27 cellular contexts compared by ENCODE assay signal in genomic region chr19:48295458-48295857, GRCh38. TPM values are rescaled to one million over a fixed set of nuclear protein-coding genes. Genes with fewer than 3 reads are reported as not detected.
DNase-seq lines count a peak whose midpoint lies in the region; ATAC-seq, FAIRE-seq and TF ChIP-seq lines count a peak whose summit lies in the region.
"Had no signal": no experiment of that assay in that cellular context is flagged by ENCODE, and none has a peak within 500 bp of the region (broad histone marks: within the 10 kb centered on the region; RNA-seq: fewer than 3 reads in every experiment).

No MANE protein-coding gene starts in this region.

- no peak overlapping the region for H3K18ac ChIP-seq in IMR-90 (ENCODE audit: low read depth, low read length)

- H3K9me3 ChIP-seq in HepG2 (ENCODE audit: low read length) (no peaks in the 10 kb centered on the region), right lobe of liver (no peaks in the 10 kb centered on the region), IMR-90 (ENCODE audit: control insufficient read depth, insufficient read depth, low read length) (no peaks in the 10 kb centered on the region)
- H3K9me3 ChIP-seq: MG63, SK-N-SH had no signal

- H3K56ac ChIP-seq in IMR-90 (ENCODE audit: extremely low read depth, insufficient read depth, low read length): no peak overlapping the region

- in situ Hi-C loops in HepG2 (cut with HindIII; ENCODE audit: extremely low pct_ligation_motif_present, low pct_unique_long_range_greater_than_20kb) (no loop called here), IMR-90 (cut with MboI; ENCODE audit: low sequenced_read_pairs) (no loop called here)

- no peak overlapping the region for H2BK5ac ChIP-seq in IMR-90 (ENCODE audit: low read depth, low read length, poor library complexity, severe bottlenecking)

- H3K4me1 ChIP-seq in HepG2 (ENCODE audit: insufficient read depth, low read length) (peaks cover 31% of the 10 kb centered on the region), right lobe of liver (peaks cover 0 to 6% (median 2%) of the 10 kb centered on the region in 4 donors), IMR-90 (ENCODE audit: control insufficient read depth, insufficient read depth, low read length) (peaks cover 3% of the 10 kb centered on the region)

- TF ChIP-seq EP300 in HepG2 (IDR thresholded peaks at IDR 0.05; ENCODE audit: low read depth in 2 of 2, low read length in 2 of 2) (0 out of 4 replicates have a peak, but pooled peaks of 1 of the 2 experiments have one; percentile 29), HepG2 (CRISPR knock-in tag; IDR thresholded peaks at IDR 0.05; ENCODE audit: borderline replicate concordance) (peak; percentile 19; the same call in 1 of the 2 replicates)

- peak; percentile 72 for FAIRE-seq in HepG2 (lab: Jason Lieb, UNC)
- FAIRE-seq: GM12891, H54, HTR-8/SVneo had no signal

- H3K79me1 ChIP-seq in IMR-90 (ENCODE audit: low read depth in 1 of 2, low read length in 2 of 2): no peaks in the 10 kb centered on the region

- TF ChIP-seq CTCF in HepG2 (CRISPR knock-in tag; IDR thresholded peaks at IDR 0.05): no peak
- TF ChIP-seq CTCF in right lobe of liver (IDR thresholded peaks at IDR 0.05): no peak
- TF ChIP-seq CTCF in IMR-90 (conservative IDR thresholded peaks at IDR 0.05; ENCODE audit: low read depth, low read length): no peak

- H4K5ac ChIP-seq in IMR-90 (ENCODE audit: low read depth, low read length): no peak overlapping the region

- no peak overlapping the region for H3K23ac ChIP-seq in IMR-90 (ENCODE audit: low read depth, low read length)

- intact Hi-C loops in HepG2 (cut with micrococcal nuclease; ENCODE audit: unreplicated experiment): no loop called here
- intact Hi-C loops in right lobe of liver (cut with DNase I): no loop called here
- intact Hi-C loops in IMR-90 (cut with micrococcal nuclease): no loop called here

- dilution Hi-C loops in IMR-90 (cut with HindIII; ENCODE audit: low sequenced_read_pairs, unreplicated experiment): no loop called here

- POLR2A ChIA-PET in HepG2 (lab: Yijun Ruan, JAX) (interaction anchor here (1.2 kb wide), 1 partner anchor 13 kb away, joined by 4 read pairs; no protein-coding TSS in a partner anchor), IMR-90 (lab: Charles Lee; ENCODE audit: unreplicated experiment) (no interaction called here)

- H3K79me2 ChIP-seq in HepG2 (ENCODE audit: insufficient read depth, low read length): no peaks in the 10 kb centered on the region

- H2AK5ac ChIP-seq in IMR-90 (ENCODE audit: low read depth, low read length): no peak overlapping the region

- H2BK120ac ChIP-seq in IMR-90 (ENCODE audit: low read depth, low read length): no peak overlapping the region

- H3K9ac ChIP-seq in HepG2 (ENCODE audit: insufficient read depth, low read depth, low read length) (no peak overlapping the region), IMR-90 (ENCODE audit: low read depth, low read length) (no peak overlapping the region)
- H3K9ac ChIP-seq: SK-N-SH had no signal

- CTCF ChIA-PET in HepG2 (lab: Yijun Ruan, JAX; ENCODE audit: low intra/inter-chr PET ratio, low total read pairs) (no interaction called here), IMR-90 (lab: Yijun Ruan, JAX) (interaction anchor here (0.6 kb wide), 1 partner anchor 29 kb away, joined by 7 read pairs; no protein-coding TSS in a partner anchor)

- DNase-seq in HepG2 (ENCODE audit: low spot score) (peak; percentile 74), right lobe of liver (no peak), IMR-90 (no peak), left kidney (ENCODE audit: low read depth, low spot score) (peak; percentile 41), SW 1271 (lab: John Stamatoyannopoulos, UW) (no peak), AG20443 (ENCODE audit: low spot score) (no peak)
- DNase-seq: Calu3; CD8-positive, alpha-beta memory T cell; DMS153; EL; GF-D8; KG1; MG63; NCI-H2029 treated with DMSO at 0.1 percent for 48 hours; NCI-H2171; NCI-H226; NCI-H524; NCI-H748 treated with DMSO at 0.1 percent for 48 hours; NK-92 treated with Interleukin-12 subunit alpha and Interleukin-12 subunit beta, amount 100 ng/mL, for 24 hours; PC-3; SK-N-SH; T-helper 2 cell had no signal

- H4K20me1 ChIP-seq in HepG2 (ENCODE audit: insufficient read depth, low read length) (no peaks in the 10 kb centered on the region), IMR-90 (ENCODE audit: insufficient read depth, low read length) (no peaks in the 10 kb centered on the region)

- no peak overlapping the region for H2BK20ac ChIP-seq in IMR-90 (ENCODE audit: low read depth, low read length)

- no peaks in the 10 kb centered on the region for H3K36me3 ChIP-seq in HepG2 (replicated peaks in 1 of 2; ENCODE audit: control insufficient read depth in 1 of 2, insufficient read depth in 2 of 2, low read length in 2 of 2)
- H3K36me3 ChIP-seq in right lobe of liver: no peaks in the 10 kb centered on the region
- no peaks in the 10 kb centered on the region for H3K36me3 ChIP-seq in IMR-90 (ENCODE audit: control insufficient read depth, insufficient read depth, low read length)
- H3K36me3 ChIP-seq: MG63 had no signal

- H3K9me1 ChIP-seq in IMR-90 (ENCODE audit: insufficient read depth, low read length): no peaks in the 10 kb centered on the region

- H2AK9ac ChIP-seq in IMR-90 (replicated peaks; ENCODE audit: low read depth, low read length, poor library complexity): no peak overlapping the region

- H3K4me3 ChIP-seq in HepG2 (replicated peaks in 1 of 3; ENCODE audit: insufficient read depth in 1 of 3, low read depth in 2 of 3, low read length in 3 of 3) (peak overlapping the region in 1 of 3 experiments; percentile 28; a peak in 1 of 6 replicates), right lobe of liver (no peak overlapping the region), IMR-90 (ENCODE audit: insufficient read depth, low read depth, low read length) (no peak overlapping the region)
- H3K4me3 ChIP-seq: MG63 had no signal

- BruUV-seq in HepG2 (replicated peaks; lab: Mats Ljungman, UMichigan) (no TSS peak), IMR-90 (replicated peaks; lab: Mats Ljungman, UMichigan) (no TSS peak)

- no peak overlapping the region for H4K91ac ChIP-seq in IMR-90 (ENCODE audit: insufficient read depth, low read depth, low read length)

- ATAC-seq in HepG2 (peak; percentile 48), right lobe of liver (no peak), IMR-90 (ENCODE audit: low read depth) (no peak), HG03571 (IDR thresholded peaks at IDR 0.05; ENCODE audit: unreplicated experiment) (no peak)
- ATAC-seq: PC-3 had no signal

- H4K8ac ChIP-seq in IMR-90 (ENCODE audit: low read depth in 2 of 2, low read length in 2 of 2): no peak overlapping the region

- WGBS in HepG2 (ENCODE audit: low lambda C conversion rate): under 1% methylated on average over 10 of the region's 10 CpGs
- 79% methylated on average over 10 of the region's 10 CpGs for WGBS in right lobe of liver (ENCODE audit: insufficient coverage, low coverage, low lambda C conversion rate, missing lambda C conversion rate)
- WGBS in IMR-90 (ENCODE audit: extremely low coverage in 2 of 2, insufficient read length in 1 of 2), 2 experiments: 71% methylated on average over 8 of the region's 10 CpGs; no CpG with 5 or more reads in 1 of the 2 experiments

- TF ChIP-seq POLR2A in HepG2 (IDR thresholded peaks at IDR 0.05; ENCODE audit: insufficient read depth in 1 of 2, low read depth in 2 of 2, low read length in 2 of 2) (no peak), right lobe of liver (IDR thresholded peaks at IDR 0.05) (no peak), IMR-90 (IDR thresholded peaks at IDR 0.05; ENCODE audit: low read depth, low read length) (no peak)

- H3K14ac ChIP-seq in IMR-90 (replicated peaks; ENCODE audit: low read depth, low read length): no peak overlapping the region

- no peak overlapping the region for H3K27ac ChIP-seq in HepG2 (ENCODE audit: extremely low read length, insufficient read depth, low read length)
- H3K27ac ChIP-seq in right lobe of liver: no peak overlapping the region
- H3K27ac ChIP-seq in IMR-90 (ENCODE audit: insufficient read depth, low read length): no peak overlapping the region

- no peak overlapping the region for H3K4ac ChIP-seq in IMR-90 (ENCODE audit: low read depth, low read length)

- TF ChIP-seq RAD21 in HepG2 (CRISPR knock-in tag; IDR thresholded peaks at IDR 0.05) (no peak), IMR-90 (IDR thresholded peaks at IDR 0.05; ENCODE audit: low read length) (no peak)

- H2AFZ ChIP-seq in HepG2 (ENCODE audit: low read length) (no peak overlapping the region), IMR-90 (replicated peaks; ENCODE audit: low read length, poor library complexity) (peak overlapping the region; percentile 51)

- no peak overlapping the region for H2BK15ac ChIP-seq in IMR-90 (ENCODE audit: low read depth, low read length)

- H3K4me2 ChIP-seq in HepG2 (ENCODE audit: low read depth, low read length): peak overlapping the region; percentile 49
- H3K4me2 ChIP-seq in IMR-90 (ENCODE audit: low read depth, low read length): no peak overlapping the region
- H3K4me2 ChIP-seq: SK-N-SH had no signal

- H3K27me3 ChIP-seq in HepG2 (ENCODE audit: control insufficient read depth in 1 of 2, insufficient read depth in 2 of 2, low read length in 2 of 2) (0 out of 5 replicates have a peak, but pooled peaks cover 0 to 2% of the 10 kb centered on the region in 2 experiments), right lobe of liver (no peaks in the 10 kb centered on the region), IMR-90 (ENCODE audit: control insufficient read depth, insufficient read depth, low read length) (no peaks in the 10 kb centered on the region; the same call in 1 of the 2 replicates)
- H3K27me3 ChIP-seq: MG63 had no signal

RNA-seq across cellular contexts. Expression of gene ZNF114, which starts 25.6 kb away (rescaled TPM):
- total RNA-seq in HepG2 (2016; rRNA removed; fragmentation: Illumina TruSeq; extraction: Trizol) (13.3 and 18.0 TPM in 2 replicates), right lobe of liver (under 1 TPM in 1 of 6 experiments, not detected in 5; 0.49 TPM), IMR-90 (2012; rRNA removed) (0.56 and 1.6 TPM in 2 replicates)
- total RNA-seq in HepG2 (2016; cell fraction: cytosol; rRNA removed; fragmentation: Illumina TruSeq; extraction: Trizol; ENCODE audit: low read depth): 4.1 and 5.6 TPM in 2 replicates
- 13.4 and 17.1 TPM in 2 replicates for total RNA-seq in HepG2 (2016; cell fraction: insoluble cytoplasmic fraction; rRNA removed; fragmentation: Illumina TruSeq; extraction: Trizol)
- total RNA-seq in HepG2 (2016; cell fraction: membrane; rRNA removed; fragmentation: Illumina TruSeq; extraction: Trizol): 9.9 and 12.6 TPM in 2 replicates
- total RNA-seq in HepG2 (2016; cell fraction: nucleus; rRNA removed; fragmentation: Illumina TruSeq; extraction: Trizol): 7.2 and 8.3 TPM in 2 replicates
- polyA plus RNA-seq in HepG2 (2011; rRNA removed) (2.1 and 3.4 TPM in 2 replicates), IMR-90 (2012; rRNA removed) (0.20 and 0.24 TPM in 2 replicates)
- polyA plus RNA-seq in HepG2 (2011; cell fraction: cytosol; rRNA removed): 2.4 and 3.1 TPM in 2 replicates
- 1.5 and 2.4 TPM in 2 replicates for polyA plus RNA-seq in HepG2 (2011; cell fraction: nucleus; rRNA removed)
- polyA plus RNA-seq in HepG2 (2012): 1.7 TPM in 2 replicates
- polyA plus RNA-seq in HepG2 (2016; cell fraction: cytosol; fragmentation: Illumina TruSeq; extraction: Trizol; ENCODE audit: low read depth): 0.91 and 1.1 TPM in 2 replicates
- 11.6 and 12.0 TPM in 2 replicates for polyA plus RNA-seq in HepG2 (2016; cell fraction: insoluble cytoplasmic fraction; fragmentation: Illumina TruSeq; extraction: Trizol; ENCODE audit: low read depth)
- polyA plus RNA-seq in HepG2 (2016; cell fraction: membrane; fragmentation: Illumina TruSeq; extraction: Trizol; ENCODE audit: low read depth): 2.7 and 3.7 TPM in 2 replicates
- polyA plus RNA-seq in HepG2 (2016; cell fraction: nucleus; fragmentation: Illumina TruSeq; extraction: Trizol; ENCODE audit: insufficient read depth, low read depth): 14.1 and 14.6 TPM in 2 replicates
- polyA minus RNA-seq in HepG2 (2011; rRNA and poly(A)+ RNA removed; ENCODE audit: low replicate concordance): 4.2 and 4.6 TPM in 2 replicates
- polyA minus RNA-seq in HepG2 (2011; cell fraction: cytosol; rRNA and poly(A)+ RNA removed): 3.3 and 6.2 TPM in 2 replicates
- 6.3 and 7.2 TPM in 2 replicates for polyA minus RNA-seq in HepG2 (2011; cell fraction: nucleus; rRNA and poly(A)+ RNA removed)
- polyA plus RNA-seq in IMR-90 (2012; cell fraction: cytosol; rRNA removed): 0.08 and 0.13 TPM in 2 replicates
- polyA plus RNA-seq in IMR-90 (2012; cell fraction: nucleus; rRNA removed; ENCODE audit: low replicate concordance): 0.03 and 0.17 TPM in 2 replicates
- polyA plus RNA-seq: CD14-positive monocyte; CD8-positive, alpha-beta memory T cell had no signal

RNA-seq across cellular contexts. Expression of gene EMP3, which starts 29.9 kb away (rescaled TPM):
- 1.6 and 2.2 TPM in 2 replicates for total RNA-seq in HepG2 (2016; rRNA removed; fragmentation: Illumina TruSeq; extraction: Trizol)
- 2.2 and 3.4 TPM in 2 replicates for total RNA-seq in HepG2 (2016; cell fraction: cytosol; rRNA removed; fragmentation: Illumina TruSeq; extraction: Trizol; ENCODE audit: low read depth)
- 2.7 and 3.2 TPM in 2 replicates for total RNA-seq in HepG2 (2016; cell fraction: insoluble cytoplasmic fraction; rRNA removed; fragmentation: Illumina TruSeq; extraction: Trizol)
- 0.96 and 1.1 TPM in 2 replicates for total RNA-seq in HepG2 (2016; cell fraction: membrane; rRNA removed; fragmentation: Illumina TruSeq; extraction: Trizol)
- 3.0 and 4.7 TPM in 2 replicates for total RNA-seq in HepG2 (2016; cell fraction: nucleus; rRNA removed; fragmentation: Illumina TruSeq; extraction: Trizol)
- 7.8 and 9.4 TPM in 2 replicates for polyA plus RNA-seq in HepG2 (2011; rRNA removed)
- 10.0 and 10.8 TPM in 2 replicates for polyA plus RNA-seq in HepG2 (2011; cell fraction: cytosol; rRNA removed)
- polyA plus RNA-seq in HepG2 (2011; cell fraction: nucleus; rRNA removed): 3.4 and 3.5 TPM in 2 replicates
- 4.8 and 7.1 TPM in 2 replicates for polyA plus RNA-seq in HepG2 (2012)
- polyA plus RNA-seq in HepG2 (2016; cell fraction: cytosol; fragmentation: Illumina TruSeq; extraction: Trizol; ENCODE audit: low read depth): 4.6 and 4.7 TPM in 2 replicates
- 1.7 and 2.4 TPM in 2 replicates for polyA plus RNA-seq in HepG2 (2016; cell fraction: insoluble cytoplasmic fraction; fragmentation: Illumina TruSeq; extraction: Trizol; ENCODE audit: low read depth)
- polyA plus RNA-seq in HepG2 (2016; cell fraction: membrane; fragmentation: Illumina TruSeq; extraction: Trizol; ENCODE audit: low read depth): 3.2 and 3.6 TPM in 2 replicates
- 7.0 TPM in 2 replicates for polyA plus RNA-seq in HepG2 (2016; cell fraction: nucleus; fragmentation: Illumina TruSeq; extraction: Trizol; ENCODE audit: insufficient read depth, low read depth)
- 11.4 and 319 TPM in 2 replicates for polyA minus RNA-seq in HepG2 (2011; rRNA and poly(A)+ RNA removed; ENCODE audit: low replicate concordance)
- polyA minus RNA-seq in HepG2 (2011; cell fraction: cytosol; rRNA and poly(A)+ RNA removed): 2.8 and 3.1 TPM in 2 replicates
- polyA minus RNA-seq in HepG2 (2011; cell fraction: nucleus; rRNA and poly(A)+ RNA removed): 2.0 and 4.0 TPM in 2 replicates
- total RNA-seq in right lobe of liver: 10 to 100 TPM in 1 of 6 experiments, 1 to 10 TPM in 5; 2.8 to 14.2 (median 5.6) TPM
- total RNA-seq in IMR-90 (2012; rRNA removed): 128 and 147 TPM in 2 replicates
- polyA plus RNA-seq in IMR-90 (2012; rRNA removed): 632 and 675 TPM in 2 replicates
- polyA plus RNA-seq in IMR-90 (2012; cell fraction: cytosol; rRNA removed): 223 and 627 TPM in 2 replicates
- polyA plus RNA-seq in IMR-90 (2012; cell fraction: nucleus; rRNA removed; ENCODE audit: low replicate concordance): 136 and 285 TPM in 2 replicates

RNA-seq across cellular contexts. Expression of gene CARD8, which starts 39.7 kb away (rescaled TPM):
- total RNA-seq in HepG2 (2016; rRNA removed; fragmentation: Illumina TruSeq; extraction: Trizol) (19.2 and 22.6 TPM in 2 replicates), right lobe of liver (10 to 100 TPM; 15.4 to 24.5 (median 19.8) TPM), IMR-90 (2012; rRNA removed) (11.3 and 12.5 TPM in 2 replicates)
- 10.5 and 12.2 TPM in 2 replicates for total RNA-seq in HepG2 (2016; cell fraction: cytosol; rRNA removed; fragmentation: Illumina TruSeq; extraction: Trizol; ENCODE audit: low read depth)
- 20.3 and 22.0 TPM in 2 replicates for total RNA-seq in HepG2 (2016; cell fraction: insoluble cytoplasmic fraction; rRNA removed; fragmentation: Illumina TruSeq; extraction: Trizol)
- total RNA-seq in HepG2 (2016; cell fraction: membrane; rRNA removed; fragmentation: Illumina TruSeq; extraction: Trizol): 14.9 and 16.2 TPM in 2 replicates
- 27.3 and 27.4 TPM in 2 replicates for total RNA-seq in HepG2 (2016; cell fraction: nucleus; rRNA removed; fragmentation: Illumina TruSeq; extraction: Trizol)
- polyA plus RNA-seq in HepG2 (2011; rRNA removed) (12.6 and 15.0 TPM in 2 replicates), IMR-90 (2012; rRNA removed) (11.8 and 15.5 TPM in 2 replicates)
- polyA plus RNA-seq in HepG2 (2011; cell fraction: cytosol; rRNA removed): 6.0 and 6.2 TPM in 2 replicates
- 55.7 and 59.6 TPM in 2 replicates for polyA plus RNA-seq in HepG2 (2011; cell fraction: nucleus; rRNA removed)
- polyA plus RNA-seq in HepG2 (2012): 15.3 and 16.1 TPM in 2 replicates
- polyA plus RNA-seq in HepG2 (2016; cell fraction: cytosol; fragmentation: Illumina TruSeq; extraction: Trizol; ENCODE audit: low read depth): 8.2 and 8.4 TPM in 2 replicates
- 18.5 and 19.2 TPM in 2 replicates for polyA plus RNA-seq in HepG2 (2016; cell fraction: insoluble cytoplasmic fraction; fragmentation: Illumina TruSeq; extraction: Trizol; ENCODE audit: low read depth)
- 9.8 TPM in 2 replicates for polyA plus RNA-seq in HepG2 (2016; cell fraction: membrane; fragmentation: Illumina TruSeq; extraction: Trizol; ENCODE audit: low read depth)
- polyA plus RNA-seq in HepG2 (2016; cell fraction: nucleus; fragmentation: Illumina TruSeq; extraction: Trizol; ENCODE audit: insufficient read depth, low read depth): 40.8 and 46.1 TPM in 2 replicates
- 11.4 and 14.4 TPM in 2 replicates for polyA minus RNA-seq in HepG2 (2011; rRNA and poly(A)+ RNA removed; ENCODE audit: low replicate concordance)
- 6.8 and 7.5 TPM in 2 replicates for polyA minus RNA-seq in HepG2 (2011; cell fraction: cytosol; rRNA and poly(A)+ RNA removed)
- 61.5 and 62.0 TPM in 2 replicates for polyA minus RNA-seq in HepG2 (2011; cell fraction: nucleus; rRNA and poly(A)+ RNA removed)
- polyA plus RNA-seq in IMR-90 (2012; cell fraction: cytosol; rRNA removed): 5.4 and 7.6 TPM in 2 replicates
- polyA plus RNA-seq in IMR-90 (2012; cell fraction: nucleus; rRNA removed; ENCODE audit: low replicate concordance): 16.4 and 42.6 TPM in 2 replicates

Comparison
In these comparisons a context has a peak if more than half of its experiments do, and no peak if none do; other contexts are left out.
1. DNase-seq: peak in HepG2 (single experiment) and left kidney (single experiment); none in right lobe of liver (0 of 3), IMR-90 (single experiment), SW 1271 (0 of 2) and AG20443 (single experiment).